ENCODE assay signal across 8 cellular contexts in the genomic region with DNA sequence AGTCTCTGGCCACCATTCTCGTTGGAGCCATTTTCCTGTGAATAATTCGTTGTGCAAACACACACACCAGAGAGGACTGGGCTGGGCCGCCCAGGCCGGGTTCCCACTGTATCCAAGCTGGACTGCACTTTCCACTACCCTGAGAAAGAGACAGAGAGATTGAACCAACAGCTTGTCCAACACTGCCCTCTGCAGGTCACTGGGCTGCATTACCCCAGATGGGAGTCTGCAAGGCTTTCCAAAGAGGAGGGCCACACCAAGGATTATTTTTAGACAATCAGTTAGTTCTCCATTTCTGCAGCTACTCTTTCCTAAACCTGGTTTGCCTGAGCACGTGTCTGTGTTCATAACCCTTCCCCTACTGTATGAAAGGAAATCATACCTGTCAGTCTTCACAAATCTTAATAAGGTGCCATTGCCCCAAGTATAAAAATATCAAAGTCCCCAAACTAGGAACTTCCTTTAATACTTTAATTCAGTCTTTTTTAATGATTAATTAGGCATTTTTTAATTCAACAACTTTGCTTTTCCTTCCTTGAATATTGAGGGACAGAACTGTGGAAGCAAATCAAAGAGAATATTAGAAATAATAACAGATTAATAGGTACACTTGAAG. TPM values are rescaled to one million over a fixed set of nuclear protein-coding genes. Genes with fewer than 3 reads are reported as not detected.
DNase-seq lines count a peak whose midpoint lies in the region; TF ChIP-seq lines count a peak whose summit lies in the region.

No MANE protein-coding gene starts in this region.

- H3K4me1 ChIP-seq in OCI-LY7 (ENCODE audit: insufficient read depth, low read length, poor library complexity, severe bottlenecking), result no peaks in the 10 kb centered on the region

- DNase-seq in AG09319 (ENCODE audit: extremely low read depth, low read depth) (peak; percentile 60), GM19238 (ENCODE audit: insufficient read length, low spot score) (peak; percentile 49), HUDEP-2 (lab: John Stamatoyannopoulos, UW; ENCODE audit: unreplicated experiment in 76 of 76) (peak in 60 of 76 experiments; percentile 2 to 74 (median 41)), OCI-LY7 (ENCODE audit: low spot score) (peak; percentile 66), erythroblast (lab: John Stamatoyannopoulos, UW) (peak; percentile 59 to 80), myocyte (ENCODE audit: low read depth) (peak; percentile 93)
- peak; percentile 72 for DNase-seq in activated CD8-positive, alpha-beta memory T cell treated with anti-CD3 and anti-CD28 coated beads, Interleukin-2, amount 50 U/mL, for 4 hours
- DNase-seq in stimulated activated CD8-positive, alpha-beta memory T cell treated with anti-CD3 and anti-CD28 coated beads, Interleukin-7, amount 100 ng/mL, for 1 hour (ENCODE audit: low read depth in 2 of 2), result peak; percentile 43 to 52

- H3K9me3 ChIP-seq in OCI-LY7 (ENCODE audit: low read length), result no peaks in the 10 kb centered on the region

- no peak overlapping the region for H2AFZ ChIP-seq in OCI-LY7 (ENCODE audit: low read length)

- TF ChIP-seq CTCF in AG09319 (IDR thresholded peaks at IDR 0.05; ENCODE audit: low read depth, low read length) (peak; percentile 96), OCI-LY7 (conservative IDR thresholded peaks at IDR 0.05; ENCODE audit: low read length) (peak; percentile 94)

- CTCF ChIA-PET in OCI-LY7 (lab: Charles Lee; ENCODE audit: unreplicated experiment), result no interaction called here

- H3K79me2 ChIP-seq in OCI-LY7 (ENCODE audit: insufficient read depth, low read depth, low read length), result no peaks in the 10 kb centered on the region

- no peaks in the 10 kb centered on the region for H3K36me3 ChIP-seq in OCI-LY7 (ENCODE audit: insufficient read depth, low read length)

- no peak overlapping the region for H3K27ac ChIP-seq in OCI-LY7 (ENCODE audit: low read depth, low read length, poor library complexity, severe bottlenecking)

- no peak for TF ChIP-seq POLR2A in erythroblast (IDR thresholded peaks at IDR 0.05; ENCODE audit: low read length)

- POLR2A ChIA-PET in OCI-LY7 (lab: Charles Lee), result interaction anchor here (1.1 kb wide), 1 partner anchor 45 kb away, joined by 6 read pairs; no protein-coding TSS in a partner anchor

- H3K4me2 ChIP-seq in OCI-LY7 (ENCODE audit: low read length), result no peak overlapping the region

- no peaks in the 10 kb centered on the region for H3K9me2 ChIP-seq in OCI-LY7 (ENCODE audit: insufficient read depth, low read length)

- no TSS peak for BruUV-seq in OCI-LY7 (replicated peaks; lab: Mats Ljungman, UMichigan)

- H3K4me3 ChIP-seq in OCI-LY7 (ENCODE audit: low read depth, low read length, poor library complexity, severe bottlenecking), result no peak overlapping the region

- no peaks in the 10 kb centered on the region for H4K20me1 ChIP-seq in OCI-LY7 (ENCODE audit: insufficient read depth, low read length)

- intact Hi-C loops in OCI-LY7 (cut with micrococcal nuclease; ENCODE audit: unreplicated experiment), result loop anchor here (1.0 kb wide), 3 partner anchors 44 to 547 kb away; no protein-coding TSS in a partner anchor

RNA-seq across cellular contexts. Expression of gene FGF1, which starts 13.3 kb away (rescaled TPM):
- total RNA-seq in OCI-LY7 (2014; rRNA removed; shearing (Covaris generic)), result not detected in 2 replicates
- total RNA-seq in OCI-LY7 (2022) (not detected in 2 replicates), myocyte (0.52 and 1.8 TPM in 2 replicates)
- polyA plus RNA-seq in myocyte (2012), result 14.8 TPM

Comparison
In these comparisons a context has a peak if more than half of its experiments do, and no peak if none do; other contexts are left out.
1. DNase-seq: peak in every context shown above with its lines; median percentile 93 in myocyte; 72 in activated CD8-positive, alpha-beta memory T cell treated with anti-CD3 and anti-CD28 coated beads, Interleukin-2, amount 50 U/mL, for 4 hours; 70 in erythroblast; 66 in OCI-LY7; 60 in AG09319; 49 in GM19238; 48 in stimulated activated CD8-positive, alpha-beta memory T cell treated with anti-CD3 and anti-CD28 coated beads, Interleukin-7, amount 100 ng/mL, for 1 hour; 41 in HUDEP-2.